9 cellular contexts compared by ENCODE assay signal in the genomic region with DNA sequence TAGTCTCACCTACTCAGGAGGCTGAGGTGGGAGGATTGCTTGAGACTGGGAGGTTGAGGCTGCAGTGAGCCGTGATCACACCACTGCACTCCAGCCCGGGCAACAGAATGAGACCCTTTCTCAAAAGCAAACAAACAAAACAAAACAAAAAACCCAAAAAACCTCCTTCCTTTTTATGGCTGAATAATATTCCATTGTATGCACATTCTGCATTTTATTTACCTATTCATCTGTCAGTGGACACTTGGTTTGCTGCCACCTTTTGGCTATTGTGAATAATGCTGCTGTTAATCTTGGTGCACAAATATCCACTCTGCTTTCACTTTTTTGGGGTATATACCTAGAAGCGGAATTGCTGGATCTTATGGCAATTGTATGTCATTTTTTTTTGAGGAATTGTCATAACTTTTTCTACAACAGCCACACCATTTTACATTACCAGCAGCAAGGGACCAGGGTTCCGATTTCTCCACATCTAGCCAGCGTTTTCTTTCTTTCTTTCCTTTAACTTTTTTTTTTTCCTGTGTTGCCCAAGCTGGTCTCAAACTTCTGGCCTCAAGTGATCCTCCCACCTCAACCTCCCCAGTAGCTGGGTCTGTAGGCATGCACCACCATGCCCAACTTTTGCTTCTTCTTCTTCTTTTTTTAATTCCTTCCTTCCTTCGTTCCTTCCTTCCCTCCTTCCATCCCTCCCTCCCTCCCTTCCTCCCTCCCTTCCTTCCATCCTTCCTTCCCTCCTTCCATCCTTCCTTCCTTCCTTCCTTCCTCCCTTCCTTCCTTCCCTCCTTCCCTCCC. TPM values are rescaled to one million over a fixed set of nuclear protein-coding genes. Genes with fewer than 3 reads are reported as not detected.
DNase-seq lines count a peak whose midpoint lies in the region; ATAC-seq and TF ChIP-seq lines count a peak whose summit lies in the region.
"Had no signal": no experiment of that assay in that cellular context is flagged by ENCODE, and none has a peak within 500 bp of the region (broad histone marks: within the 10 kb centered on the region; RNA-seq: fewer than 3 reads in every experiment).

No MANE protein-coding gene starts in this region.

- intact Hi-C loops in prostate gland (cut with DNase I) (no loop called here), lower leg skin (cut with DNase I; ENCODE audit: low total_unique reads) (no loop called here)

- H3K4me3 ChIP-seq in prostate gland (no peak overlapping the region), lower leg skin (ENCODE audit: low read depth, poor library complexity, severe bottlenecking) (no peak overlapping the region)
- H3K4me3 ChIP-seq: BLaER1 had no signal

- no peak overlapping the region for H3K4me3 Mint-ChIP-seq in chondrocyte (ENCODE audit: unreplicated experiment)

- DNase-seq in NCI-H2029 (lab: John Stamatoyannopoulos, UW) (peak; percentile 8), NCI-H2029 treated with DMSO at 0.1 percent for 48 hours (lab: John Stamatoyannopoulos, UW) (no peak), LoVo (ENCODE audit: low spot score) (peak; percentile 41), chondrocyte (ENCODE audit: low spot score) (no peak), prostate gland (ENCODE audit: low spot score) (no peak), DMS79 treated with DMSO at 0.1 percent for 48 hours (lab: John Stamatoyannopoulos, UW) (no peak), lower leg skin (ENCODE audit: low spot score in 2 of 2) (no peak)

- no peak overlapping the region for H3K27ac ChIP-seq in prostate gland
- H3K27ac ChIP-seq: BLaER1 had no signal

- H3K27ac Mint-ChIP-seq in chondrocyte (ENCODE audit: unreplicated experiment) = no peak overlapping the region

- peak; percentile 79 for TF ChIP-seq CTCF in chondrocyte (IDR thresholded peaks at IDR 0.05)
- TF ChIP-seq CTCF in prostate gland (IDR thresholded peaks at IDR 0.05) = peak in 3 of 4 experiments; percentile 20 to 47 (median 41)
- no peak for TF ChIP-seq CTCF in lower leg skin (IDR thresholded peaks at IDR 0.05)

- H3K27me3 ChIP-seq in prostate gland (replicated peaks; ENCODE audit: insufficient read depth) = peaks cover 2% of the 10 kb centered on the region
- H3K27me3 ChIP-seq: BLaER1 had no signal

- no peak for ATAC-seq in HG02759 (IDR thresholded peaks at IDR 0.05; ENCODE audit: unreplicated experiment)

- peaks cover 11% of the 10 kb centered on the region for H3K27me3 Mint-ChIP-seq in chondrocyte (ENCODE audit: low read depth)

- H3K4me1 ChIP-seq in prostate gland (replicated peaks) = no peaks in the 10 kb centered on the region
- H3K4me1 ChIP-seq: BLaER1 had no signal

- H3K36me3 Mint-ChIP-seq in chondrocyte (ENCODE audit: low read depth) = peaks cover 2% of the 10 kb centered on the region

- H3K4me1 Mint-ChIP-seq in chondrocyte (ENCODE audit: low read depth) = peaks cover 17% of the 10 kb centered on the region

- TF ChIP-seq POLR2A in prostate gland (IDR thresholded peaks at IDR 0.05) (no peak), lower leg skin (IDR thresholded peaks at IDR 0.05) (no peak)

- WGBS in prostate gland = 91% methylated on average over 6 of the region's 6 CpGs
- 90% methylated on average over 6 of the region's 6 CpGs for WGBS in lower leg skin, 2 donors

- H3K9me3 ChIP-seq in prostate gland = no peaks in the 10 kb centered on the region

- H3K9me3 Mint-ChIP-seq in chondrocyte (ENCODE audit: low read depth) = peaks cover 6% of the 10 kb centered on the region

- no peaks in the 10 kb centered on the region for H3K36me3 ChIP-seq in prostate gland
- H3K36me3 ChIP-seq: BLaER1 had no signal

RNA-seq across cellular contexts. Expression of gene NKX2-5, which starts 30.6 kb away (rescaled TPM):
- 14.8 to 23.7 TPM (median 15.4 TPM) in 3 replicates for total RNA-seq in chondrocyte
- not detected for total RNA-seq in prostate gland
- not detected for total RNA-seq in lower leg skin

Comparison
In these comparisons a context has a peak if more than half of its experiments do, and no peak if none do; other contexts are left out.
1. DNase-seq: peak in NCI-H2029 (single experiment) and LoVo (single experiment); none in NCI-H2029 treated with DMSO at 0.1 percent for 48 hours (single experiment), chondrocyte (single experiment), prostate gland (single experiment), DMS79 treated with DMSO at 0.1 percent for 48 hours (single experiment) and lower leg skin (0 of 2).
2. CTCF ChIP-seq: peak in chondrocyte (single experiment) and prostate gland (3 of 4); none in lower leg skin (0 of 3).
3. RNA of gene NKX2-5, which starts 30.6 kb away (total RNA-seq): 14.8 to 23.7 TPM in chondrocyte; not detected in prostate gland and not detected in lower leg skin; every median in the first group is over 10 times any median in the second.